In the genomic region with DNA sequence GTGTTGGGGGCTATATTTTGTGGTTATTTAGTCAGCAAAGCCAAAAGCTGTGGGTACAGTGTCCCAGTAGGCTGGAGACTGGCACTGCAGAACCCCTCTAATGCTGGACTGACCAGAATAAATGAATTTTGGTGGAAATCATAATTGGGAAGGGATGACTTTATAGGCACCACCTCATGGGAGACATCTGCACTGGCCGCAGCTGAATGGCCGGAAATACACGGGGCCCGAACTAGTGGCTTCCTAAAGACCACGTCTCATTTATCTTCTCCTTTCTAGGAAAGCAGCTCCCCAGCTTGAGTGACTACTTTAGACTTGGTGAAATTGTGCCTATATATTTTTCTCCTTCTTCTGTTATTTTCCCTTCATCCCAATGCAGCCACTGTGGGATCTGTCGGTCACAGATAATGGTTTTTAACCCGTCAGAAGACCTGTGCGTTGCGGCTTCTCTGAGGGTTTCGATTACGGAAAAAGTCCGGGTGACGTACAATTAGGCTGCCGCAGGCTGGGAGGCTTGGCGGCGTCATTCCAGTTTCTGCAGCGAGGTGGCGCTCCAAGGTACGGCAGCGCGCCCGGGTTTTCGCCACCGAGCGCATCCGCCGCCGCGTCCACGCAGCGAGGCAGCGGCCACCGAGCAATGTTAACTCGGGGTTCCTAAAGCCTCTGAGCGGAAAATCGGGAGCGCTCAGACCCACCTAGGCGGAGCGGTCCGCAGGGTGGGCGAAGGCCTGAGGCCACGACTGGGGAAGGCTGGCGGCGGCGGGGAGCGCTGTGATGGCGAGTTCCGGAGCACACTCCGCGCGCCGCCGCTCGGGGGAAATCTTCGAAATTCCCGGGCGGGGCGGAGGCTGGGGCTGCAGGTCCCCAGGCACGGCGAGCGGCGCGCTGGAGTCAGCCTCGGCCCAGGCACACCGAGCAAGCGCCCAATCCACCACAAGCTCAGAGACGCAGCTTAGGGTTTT, we compare ENCODE assay signal across 8 cellular contexts. TPM values are rescaled to one million over a fixed set of nuclear protein-coding genes. Genes with fewer than 3 reads are reported as not detected.
DNase-seq lines count a peak whose midpoint lies in the region; ATAC-seq, FAIRE-seq and TF ChIP-seq lines count a peak whose summit lies in the region.

No MANE protein-coding gene starts in this region.

- no peak overlapping the region for H3K9ac ChIP-seq in HUES48 (ENCODE audit: low read depth, low read length)

- H3K36me3 ChIP-seq in HUES48 (ENCODE audit: control insufficient read depth, insufficient read depth, low read length), result no peaks in the 10 kb centered on the region
- H3K36me3 ChIP-seq in thyroid gland, result no peaks in the 10 kb centered on the region

- H3K4me3 ChIP-seq in HUES48 (ENCODE audit: low read depth, low read length) (peak overlapping the region; percentile 59), thyroid gland (replicated peaks in 1 of 3) (peak overlapping the region in 2 of 3 donors; percentile 58 to 64)

- no peak for FAIRE-seq in frontal cortex (lab: Jason Lieb, UNC)

- peaks cover 100% of the 10 kb centered on the region for H3K27me3 ChIP-seq in HUES48 (ENCODE audit: control insufficient read depth, insufficient read depth, low read length)
- peaks cover 65% of the 10 kb centered on the region for H3K27me3 ChIP-seq in thyroid gland

- intact Hi-C loops in thyroid gland (cut with DNase I), result loop anchor here (5.0 kb wide), 2 partner anchors 34 to 51 kb away; no protein-coding TSS in a partner anchor

- TF ChIP-seq POLR2A in thyroid gland (IDR thresholded peaks at IDR 0.05), result no peak

- DNase-seq in DMS114 treated with DMSO at 0.1 percent for 48 hours (lab: John Stamatoyannopoulos, UW; ENCODE audit: unreplicated experiment) (peak; percentile 92), SHP77 (lab: John Stamatoyannopoulos, UW) (peak; percentile 63 to 69), activated gamma-delta T cell (lab: John Stamatoyannopoulos, UW) (peak; percentile 20), frontal cortex (ENCODE audit: low spot score in 2 of 2) (peak; percentile 80), omental fat pad (ENCODE audit: low spot score) (peak; percentile 77), thyroid gland (peak; percentile 73 to 75)

- WGBS in thyroid gland, 2 donors, result 1 to 2% methylated on average over 33 to 60 of the region's 67 CpGs

- H3K4me1 ChIP-seq in HUES48 (ENCODE audit: control insufficient read depth, insufficient read depth, low read length), result peaks cover 28% of the 10 kb centered on the region
- H3K4me1 ChIP-seq in thyroid gland, result peaks cover 21 to 53% of the 10 kb centered on the region in 2 donors

- H3K27ac ChIP-seq in HUES48 (ENCODE audit: low read depth, low read length) (no peak overlapping the region), thyroid gland (peak overlapping the region; percentile 30 to 75 (median 67))

- no peaks in the 10 kb centered on the region for H3K9me3 ChIP-seq in HUES48 (ENCODE audit: control insufficient read depth, insufficient read depth, low read length)
- H3K9me3 ChIP-seq in thyroid gland, result no peaks in the 10 kb centered on the region

- TF ChIP-seq CTCF in omental fat pad (IDR thresholded peaks at IDR 0.05), result peak in 2 of 3 donors; percentile 48 to 72
- peak; percentile 76 to 98 (median 92) for TF ChIP-seq CTCF in thyroid gland (IDR thresholded peaks at IDR 0.05)

- ATAC-seq in GM21423 (IDR thresholded peaks at IDR 0.05; ENCODE audit: unreplicated experiment) (peak; percentile 64), omental fat pad (ENCODE audit: low FRiP score) (peak; percentile 79)

RNA-seq across cellular contexts. Expression of gene NR2F2, which starts 26.3 kb away (rescaled TPM):
- total RNA-seq in frontal cortex (4.9 TPM), omental fat pad (10 to 100 TPM in 3 of 4 donors, 1 to 10 TPM in 1; 8.9 to 41.8 (median 20.1) TPM), thyroid gland (10 to 100 TPM; 18.3 to 30.2 (median 20.4) TPM)

Comparison
In these comparisons a context has a peak if more than half of its experiments do, and no peak if none do; other contexts are left out.
1. DNase-seq: peak in every context shown above with its lines; median percentile 92 in DMS114 treated with DMSO at 0.1 percent for 48 hours; 80 in frontal cortex; 77 in omental fat pad; 74 in thyroid gland; 66 in SHP77; 20 in activated gamma-delta T cell.